ENCODE assay signal across 8 cellular contexts in genomic region chr1:181479137-181479745, GRCh38. TPM values are rescaled to one million over a fixed set of nuclear protein-coding genes. Genes with fewer than 3 reads are reported as not detected.
DNase-seq lines count a peak whose midpoint lies in the region; ATAC-seq and TF ChIP-seq lines count a peak whose summit lies in the region.

No MANE protein-coding gene starts in this region.

- 24 to 27% methylated on average over 3 of the region's 3 CpGs for WGBS in aorta, 2 donors

- no peaks in the 10 kb centered on the region for H3K36me3 Mint-ChIP-seq in memory B cell

- CTCF ChIA-PET in HEK293 (lab: Yijun Ruan, JAX) = interaction anchor here (0.6 to 10.5 kb wide), 42 partner anchors 9 to 1309 kb away, joined by 3 to 150 read pairs (median 4); no protein-coding TSS in a partner anchor

- POLR2A ChIA-PET in HEK293 (lab: Yijun Ruan, JAX) = interaction anchor here (1.0 kb wide), 1 partner anchor 550 kb away, joined by 3 read pairs; no protein-coding TSS in a partner anchor

- H3K9me3 Mint-ChIP-seq in memory B cell = no peaks in the 10 kb centered on the region

- H3K36me3 ChIP-seq in HEK293 (ENCODE audit: control insufficient read depth in 2 of 2, insufficient read depth in 1 of 2, low read length in 2 of 2) = no peaks in the 10 kb centered on the region
- no peaks in the 10 kb centered on the region for H3K36me3 ChIP-seq in aorta (ENCODE audit: control insufficient read depth in 1 of 2, insufficient read depth in 2 of 2, low read length in 1 of 2)

- H3K27ac ChIP-seq in HEK293 (ENCODE audit: extremely low read depth, low read depth, low read length) = no peak overlapping the region
- no peak overlapping the region for H3K27ac ChIP-seq in aorta (ENCODE audit: low read depth in 1 of 2, low read length in 2 of 2)

- in situ Hi-C loops in G401 (cut with HindIII; ENCODE audit: low sequenced_read_pairs) = no loop called here

- DNase-seq in 8988T (peak; percentile 62), G401 (ENCODE audit: low spot score) (peak; percentile 84), NCI-H1105 (lab: John Stamatoyannopoulos, UW) (peak; percentile 53), SKM-1 treated with dmso at 0.1 percent for 144 hours (lab: John Stamatoyannopoulos, UW; ENCODE audit: unreplicated experiment) (peak; percentile 89), memory B cell (ENCODE audit: low spot score in 2 of 2) (peak in 1 of 2 donors; percentile 49), aorta (no peak)
- peak; percentile 12 for DNase-seq in effector CD4-positive, alpha-beta T cell

- no peaks in the 10 kb centered on the region for H3K27me3 ChIP-seq in aorta (ENCODE audit: control insufficient read depth in 1 of 2, insufficient read depth in 2 of 2, low read length in 1 of 2)

- no peaks in the 10 kb centered on the region for H3K9me3 ChIP-seq in HEK293 (ENCODE audit: control insufficient read depth, insufficient read depth, low read depth, low read length)
- H3K9me3 ChIP-seq in aorta (ENCODE audit: control insufficient read depth, low read length) = no peaks in the 10 kb centered on the region

- intact Hi-C loops in aorta (cut with DNase I) = loop anchor here (5.0 to 10.0 kb wide), 3 partner anchors 456 to 603 kb away; no protein-coding TSS in a partner anchor

- H3K4me3 Mint-ChIP-seq in memory B cell = no peak overlapping the region

- no peak overlapping the region for H3K27ac Mint-ChIP-seq in memory B cell

- H3K4me1 Mint-ChIP-seq in memory B cell = peaks cover 12% of the 10 kb centered on the region

- H3K27me3 Mint-ChIP-seq in memory B cell = peaks cover 13% of the 10 kb centered on the region

- H3K4me1 ChIP-seq in HEK293 (ENCODE audit: control insufficient read depth, insufficient read depth, low read length) = no peaks in the 10 kb centered on the region; the same call in 1 of the 2 replicates
- no peaks in the 10 kb centered on the region for H3K4me1 ChIP-seq in aorta (ENCODE audit: control insufficient read depth in 1 of 2, insufficient read depth in 2 of 2, low read length in 2 of 2)

- TF ChIP-seq CTCF in HEK293 (tag by site-specific recombination; IDR thresholded peaks at IDR 0.05) = peak; percentile 64; the same call in 1 of the 2 replicates

- H3K4me3 ChIP-seq in HEK293 (ENCODE audit: low read depth, low read length) (no peak overlapping the region), aorta (ENCODE audit: low read length in 2 of 2) (no peak overlapping the region)

- ATAC-seq in memory B cell (ENCODE audit: low read depth) = peak; percentile 67
- ATAC-seq in aorta (ENCODE audit: low FRiP score) = peak; percentile 76

TF ChIP-seq in HEK293, 187 proteins besides CTCF, POLR2A, EP300 and RAD21:
- TF ChIP-seq ZNF785 (tag by site-specific recombination; IDR thresholded peaks at IDR 0.05) (no peak), ZNF660 (tag by site-specific recombination; IDR thresholded peaks at IDR 0.05) (no peak), ZSCAN16 (tag by site-specific recombination; IDR thresholded peaks at IDR 0.05) (0 out of 2 replicates have a peak, but pooled peaks have one; percentile 67), ZNF654 (tag by site-specific recombination; IDR thresholded peaks at IDR 0.05; ENCODE audit: low read depth) (peak; percentile 95), ZNF529 (tag by site-specific recombination; IDR thresholded peaks at IDR 0.05; ENCODE audit: insufficient replicate concordance) (no peak), ZFP41 (tag by site-specific recombination; IDR thresholded peaks at IDR 0.05; ENCODE audit: borderline replicate concordance) (no peak)
- TF ChIP-seq, protein P1, sequence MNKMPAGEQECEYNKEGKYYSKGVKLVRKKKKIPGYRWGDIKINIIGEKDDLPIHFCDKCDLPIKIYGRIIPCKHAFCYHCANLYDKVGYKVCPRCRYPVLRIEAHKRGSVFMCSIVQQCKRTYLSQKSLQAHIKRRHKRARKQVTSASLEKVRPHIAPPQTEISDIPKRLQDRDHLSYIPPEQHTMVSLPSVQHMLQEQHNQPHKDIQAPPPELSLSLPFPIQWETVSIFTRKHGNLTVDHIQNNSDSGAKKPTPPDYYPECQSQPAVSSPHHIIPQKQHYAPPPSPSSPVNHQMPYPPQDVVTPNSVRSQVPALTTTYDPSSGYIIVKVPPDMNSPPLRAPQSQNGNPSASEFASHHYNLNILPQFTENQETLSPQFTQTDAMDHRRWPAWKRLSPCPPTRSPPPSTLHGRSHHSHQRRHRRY (tag by site-specific recombination; IDR thresholded peaks at IDR 0.05) = no peak
- TF ChIP-seq, protein P2, sequence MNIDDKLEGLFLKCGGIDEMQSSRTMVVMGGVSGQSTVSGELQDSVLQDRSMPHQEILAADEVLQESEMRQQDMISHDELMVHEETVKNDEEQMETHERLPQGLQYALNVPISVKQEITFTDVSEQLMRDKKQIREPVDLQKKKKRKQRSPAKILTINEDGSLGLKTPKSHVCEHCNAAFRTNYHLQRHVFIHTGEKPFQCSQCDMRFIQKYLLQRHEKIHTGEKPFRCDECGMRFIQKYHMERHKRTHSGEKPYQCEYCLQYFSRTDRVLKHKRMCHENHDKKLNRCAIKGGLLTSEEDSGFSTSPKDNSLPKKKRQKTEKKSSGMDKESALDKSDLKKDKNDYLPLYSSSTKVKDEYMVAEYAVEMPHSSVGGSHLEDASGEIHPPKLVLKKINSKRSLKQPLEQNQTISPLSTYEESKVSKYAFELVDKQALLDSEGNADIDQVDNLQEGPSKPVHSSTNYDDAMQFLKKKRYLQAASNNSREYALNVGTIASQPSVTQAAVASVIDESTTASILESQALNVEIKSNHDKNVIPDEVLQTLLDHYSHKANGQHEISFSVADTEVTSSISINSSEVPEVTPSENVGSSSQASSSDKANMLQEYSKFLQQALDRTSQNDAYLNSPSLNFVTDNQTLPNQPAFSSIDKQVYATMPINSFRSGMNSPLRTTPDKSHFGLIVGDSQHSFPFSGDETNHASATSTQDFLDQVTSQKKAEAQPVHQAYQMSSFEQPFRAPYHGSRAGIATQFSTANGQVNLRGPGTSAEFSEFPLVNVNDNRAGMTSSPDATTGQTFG (tag by site-specific recombination; IDR thresholded peaks at IDR 0.05; ENCODE audit: borderline replicate concordance) = no peak
- TF ChIP-seq, protein P3, sequence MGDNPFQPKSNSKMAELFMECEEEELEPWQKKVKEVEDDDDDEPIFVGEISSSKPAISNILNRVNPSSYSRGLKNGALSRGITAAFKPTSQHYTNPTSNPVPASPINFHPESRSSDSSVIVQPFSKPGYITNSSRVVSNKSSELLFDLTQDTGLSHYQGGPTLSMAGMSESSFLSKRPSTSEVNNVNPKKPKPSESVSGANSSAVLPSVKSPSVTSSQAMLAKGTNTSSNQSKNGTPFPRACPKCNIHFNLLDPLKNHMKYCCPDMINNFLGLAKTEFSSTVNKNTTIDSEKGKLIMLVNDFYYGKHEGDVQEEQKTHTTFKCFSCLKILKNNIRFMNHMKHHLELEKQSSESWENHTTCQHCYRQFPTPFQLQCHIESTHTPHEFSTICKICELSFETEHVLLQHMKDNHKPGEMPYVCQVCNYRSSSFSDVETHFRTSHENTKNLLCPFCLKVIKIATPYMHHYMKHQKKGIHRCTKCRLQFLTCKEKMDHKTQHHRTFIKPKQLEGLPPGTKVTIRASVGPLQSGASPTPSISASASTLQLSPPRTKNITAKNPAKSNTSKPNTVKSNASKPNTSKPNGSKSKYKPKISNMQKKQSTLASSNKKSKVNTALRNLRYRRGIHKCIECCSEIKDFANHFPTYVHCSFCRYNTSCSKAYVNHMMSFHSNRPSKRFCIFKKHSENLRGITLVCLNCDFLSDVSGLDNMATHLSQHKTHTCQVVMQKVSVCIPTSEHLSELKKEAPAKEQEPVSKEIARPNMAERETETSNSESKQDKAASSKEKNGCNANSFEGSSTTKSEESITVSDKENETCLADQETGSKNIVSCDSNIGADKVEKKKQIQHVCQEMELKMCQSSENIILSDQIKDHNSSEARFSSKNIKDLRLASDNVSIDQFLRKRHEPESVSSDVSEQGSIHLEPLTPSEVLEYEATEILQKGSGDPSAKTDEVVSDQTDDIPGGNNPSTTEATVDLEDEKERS (tag by site-specific recombination; IDR thresholded peaks at IDR 0.05) = no peak
TF ChIP-seq in HEK293: peak in this region for 2.

RNA-seq across cellular contexts. Expression of gene CACNA1E, which starts 4.1 kb away (rescaled TPM):
- total RNA-seq in G401 (2014; rRNA removed; shearing (Covaris generic)) = not detected in 2 replicates
- under 1 TPM; 0.06 to 0.19 TPM for total RNA-seq in aorta
- not detected for polyA plus RNA-seq in aorta

Comparison
In these comparisons a context has a peak if more than half of its experiments do, and no peak if none do; other contexts are left out.
1. DNase-seq: peak in 8988T (single experiment), G401 (single experiment), NCI-H1105 (single experiment), SKM-1 treated with dmso at 0.1 percent for 144 hours (single experiment) and effector CD4-positive, alpha-beta T cell (single experiment); none in aorta (0 of 2).